Comparison of ENCODE assay signal across 1 cellular context in genomic region chr12:53627919-53628318, GRCh38.
TF ChIP-seq lines count a peak whose summit lies in the region.

No MANE protein-coding gene starts in this region.

TF ChIP-seq in GM23338, 12 proteins besides CTCF, POLR2A, EP300 and RAD21 (continued from another document):
- TF ChIP-seq, protein P1, sequence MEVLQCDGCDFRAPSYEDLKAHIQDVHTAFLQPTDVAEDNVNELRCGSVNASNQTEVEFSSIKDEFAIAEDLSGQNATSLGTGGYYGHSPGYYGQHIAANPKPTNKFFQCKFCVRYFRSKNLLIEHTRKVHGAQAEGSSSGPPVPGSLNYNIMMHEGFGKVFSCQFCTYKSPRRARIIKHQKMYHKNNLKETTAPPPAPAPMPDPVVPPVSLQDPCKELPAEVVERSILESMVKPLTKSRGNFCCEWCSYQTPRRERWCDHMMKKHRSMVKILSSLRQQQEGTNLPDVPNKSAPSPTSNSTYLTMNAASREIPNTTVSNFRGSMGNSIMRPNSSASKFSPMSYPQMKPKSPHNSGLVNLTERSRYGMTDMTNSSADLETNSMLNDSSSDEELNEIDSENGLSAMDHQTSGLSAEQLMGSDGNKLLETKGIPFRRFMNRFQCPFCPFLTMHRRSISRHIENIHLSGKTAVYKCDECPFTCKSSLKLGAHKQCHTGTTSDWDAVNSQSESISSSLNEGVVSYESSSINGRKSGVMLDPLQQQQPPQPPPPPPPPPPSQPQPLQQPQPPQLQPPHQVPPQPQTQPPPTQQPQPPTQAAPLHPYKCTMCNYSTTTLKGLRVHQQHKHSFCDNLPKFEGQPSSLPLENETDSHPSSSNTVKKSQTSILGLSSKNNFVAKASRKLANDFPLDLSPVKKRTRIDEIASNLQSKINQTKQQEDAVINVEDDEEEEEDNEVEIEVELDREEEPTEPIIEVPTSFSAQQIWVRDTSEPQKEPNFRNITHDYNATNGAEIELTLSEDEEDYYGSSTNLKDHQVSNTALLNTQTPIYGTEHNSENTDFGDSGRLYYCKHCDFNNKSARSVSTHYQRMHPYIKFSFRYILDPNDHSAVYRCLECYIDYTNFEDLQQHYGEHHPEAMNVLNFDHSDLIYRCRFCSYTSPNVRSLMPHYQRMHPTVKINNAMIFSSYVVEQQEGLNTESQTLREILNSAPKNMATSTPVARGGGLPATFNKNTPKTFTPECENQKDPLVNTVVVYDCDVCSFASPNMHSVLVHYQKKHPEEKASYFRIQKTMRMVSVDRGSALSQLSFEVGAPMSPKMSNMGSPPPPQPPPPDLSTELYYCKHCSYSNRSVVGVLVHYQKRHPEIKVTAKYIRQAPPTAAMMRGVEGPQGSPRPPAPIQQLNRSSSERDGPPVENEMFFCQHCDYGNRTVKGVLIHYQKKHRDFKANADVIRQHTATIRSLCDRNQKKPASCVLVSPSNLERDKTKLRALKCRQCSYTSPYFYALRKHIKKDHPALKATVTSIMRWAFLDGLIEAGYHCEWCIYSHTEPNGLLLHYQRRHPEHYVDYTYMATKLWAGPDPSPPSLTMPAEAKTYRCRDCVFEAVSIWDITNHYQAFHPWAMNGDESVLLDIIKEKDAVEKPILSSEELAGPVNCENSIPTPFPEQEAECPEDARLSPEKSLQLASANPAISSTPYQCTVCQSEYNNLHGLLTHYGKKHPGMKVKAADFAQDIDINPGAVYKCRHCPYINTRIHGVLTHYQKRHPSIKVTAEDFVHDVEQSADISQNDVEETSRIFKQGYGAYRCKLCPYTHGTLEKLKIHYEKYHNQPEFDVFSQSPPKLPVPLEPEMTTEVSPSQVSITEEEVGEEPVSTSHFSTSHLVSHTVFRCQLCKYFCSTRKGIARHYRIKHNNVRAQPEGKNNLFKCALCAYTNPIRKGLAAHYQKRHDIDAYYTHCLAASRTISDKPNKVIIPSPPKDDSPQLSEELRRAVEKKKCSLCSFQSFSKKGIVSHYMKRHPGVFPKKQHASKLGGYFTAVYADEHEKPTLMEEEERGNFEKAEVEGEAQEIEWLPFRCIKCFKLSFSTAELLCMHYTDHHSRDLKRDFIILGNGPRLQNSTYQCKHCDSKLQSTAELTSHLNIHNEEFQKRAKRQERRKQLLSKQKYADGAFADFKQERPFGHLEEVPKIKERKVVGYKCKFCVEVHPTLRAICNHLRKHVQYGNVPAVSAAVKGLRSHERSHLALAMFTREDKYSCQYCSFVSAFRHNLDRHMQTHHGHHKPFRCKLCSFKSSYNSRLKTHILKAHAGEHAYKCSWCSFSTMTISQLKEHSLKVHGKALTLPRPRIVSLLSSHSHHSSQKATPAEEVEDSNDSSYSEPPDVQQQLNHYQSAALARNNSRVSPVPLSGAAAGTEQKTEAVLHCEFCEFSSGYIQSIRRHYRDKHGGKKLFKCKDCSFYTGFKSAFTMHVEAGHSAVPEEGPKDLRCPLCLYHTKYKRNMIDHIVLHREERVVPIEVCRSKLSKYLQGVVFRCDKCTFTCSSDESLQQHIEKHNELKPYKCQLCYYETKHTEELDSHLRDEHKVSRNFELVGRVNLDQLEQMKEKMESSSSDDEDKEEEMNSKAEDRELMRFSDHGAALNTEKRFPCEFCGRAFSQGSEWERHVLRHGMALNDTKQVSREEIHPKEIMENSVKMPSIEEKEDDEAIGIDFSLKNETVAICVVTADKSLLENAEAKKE (CRISPR knock-in tag; IDR thresholded peaks at IDR 0.05) = no peak
- TF ChIP-seq NANOG (IDR thresholded peaks at IDR 0.05; ENCODE audit: borderline replicate concordance) (no peak), ZNF114 (CRISPR knock-in tag; IDR thresholded peaks at IDR 0.05) (no peak), ZNF331 (CRISPR knock-in tag; IDR thresholded peaks at IDR 0.05; ENCODE audit: low read depth) (no peak)
